In genomic region chr9:130106860-130107848, GRCh38 we compare ENCODE assay signal across 8 cellular contexts. TPM values are rescaled to one million over a fixed set of nuclear protein-coding genes. Genes with fewer than 3 reads are reported as not detected.
DNase-seq lines count a peak whose midpoint lies in the region; ATAC-seq, FAIRE-seq and TF ChIP-seq lines count a peak whose summit lies in the region.

No MANE protein-coding gene starts in this region.

- peak; percentile 28 for FAIRE-seq in A549 (lab: Jason Lieb, UNC)
- FAIRE-seq in kidney (lab: Jason Lieb, UNC), result no peak

- H3K4me2 ChIP-seq in A549, result no peak overlapping the region

- CTCF ChIA-PET in A549 (lab: Yijun Ruan, JAX), result interaction anchor here (0.5 to 10.5 kb wide), 88 partner anchors 8 to 576 kb away, joined by 3 to 191 read pairs (median 4); partner anchors contain the start of gene HMCN2

- no peak overlapping the region for H3K9ac ChIP-seq in kidney (ENCODE audit: low read length in 2 of 2)

- no peaks in the 10 kb centered on the region for H3K9me3 ChIP-seq in A549
- no peaks in the 10 kb centered on the region for H3K9me3 ChIP-seq in kidney (ENCODE audit: control insufficient read depth in 1 of 2, low read length in 2 of 2)

- intact Hi-C loops in kidney (cut with DNase I), result no loop called here

- peak; percentile 59 to 72 for DNase-seq in A549 (ENCODE audit: low read depth in 1 of 2, low spot score in 1 of 2)
- DNase-seq in NCI-H2171 treated with DMSO at 0.1 percent for 48 hours (lab: John Stamatoyannopoulos, UW), result peak; percentile 97
- DNase-seq in activated CD4-positive, CD25-positive, alpha-beta regulatory T cell treated with anti-CD3 and anti-CD28 coated beads, Interleukin-2, amount 50 U/mL, for 16 hours (ENCODE audit: low read depth, low spot score), result peak; percentile 78
- DNase-seq in cardiac fibroblast (ENCODE audit: low read depth in 2 of 2), result peak; percentile 88 to 89
- peak; percentile 87 for DNase-seq in kidney
- peak; percentile 71 to 91 (median 80) for DNase-seq in stimulated activated CD4-positive, alpha-beta T cell treated with anti-CD3 and anti-CD28 coated beads, Interleukin-1b, Interleukin-23, amount 100 ng/mL, for 24 hours (ENCODE audit: low read depth in 4 of 4, low spot score in 1 of 4)

- TF ChIP-seq CTCF in A549 (IDR thresholded peaks at IDR 0.05), result peak; percentile 88
- peak; percentile 82 for TF ChIP-seq CTCF in cardiac fibroblast (IDR thresholded peaks at IDR 0.05; ENCODE audit: low read depth, low read length)
- peak; percentile 87 for TF ChIP-seq CTCF in kidney (IDR thresholded peaks at IDR 0.05; ENCODE audit: borderline replicate concordance, extremely low read depth, insufficient read depth)

- no peak for TF ChIP-seq EP300 in A549 (IDR thresholded peaks at IDR 0.05)

- H3K4me1 ChIP-seq in A549 (no peaks in the 10 kb centered on the region), kidney (ENCODE audit: control insufficient read depth in 1 of 2, insufficient read depth in 1 of 2, low read depth in 1 of 2, low read length in 2 of 2) (no peaks in the 10 kb centered on the region)

- POLR2A ChIA-PET in A549 (lab: Yijun Ruan, JAX), result no interaction called here

- H3K4me3 ChIP-seq in A549 (no peak overlapping the region), cardiac fibroblast (replicated peaks in 1 of 2; ENCODE audit: low read depth in 2 of 2, low read length in 2 of 2) (no peak overlapping the region), kidney (ENCODE audit: low read length in 2 of 2) (no peak overlapping the region)

- ATAC-seq in A549 (peak; percentile 87 to 94), GM18907 (IDR thresholded peaks at IDR 0.05; ENCODE audit: unreplicated experiment) (peak; percentile 48), GM19023 (IDR thresholded peaks at IDR 0.05; ENCODE audit: unreplicated experiment) (no peak)

- peaks cover 23 to 39% of the 10 kb centered on the region in 2 donors for H3K36me3 ChIP-seq in kidney (ENCODE audit: control insufficient read depth in 1 of 2, insufficient read depth in 2 of 2, low read length in 2 of 2)

- 39% methylated on average over 12 of the region's 12 CpGs for WGBS in A549 (ENCODE audit: missing lambda C conversion rate)

- no peak overlapping the region for H3K27ac ChIP-seq in A549
- H3K27ac ChIP-seq in kidney (ENCODE audit: low read depth in 2 of 2, low read length in 2 of 2), result no peak overlapping the region

- TF ChIP-seq POLR2A in A549 (IDR thresholded peaks at IDR 0.05; ENCODE audit: low read length), result no peak

- peak; percentile 88 to 92 for TF ChIP-seq RAD21 in A549 (conservative IDR thresholded peaks at IDR 0.05 in 1 of 2, IDR thresholded peaks at IDR 0.05 in 1 of 2)

TF ChIP-seq in A549, 52 proteins besides CTCF, POLR2A, EP300 and RAD21:
- TF ChIP-seq SMC3 (IDR thresholded peaks at IDR 0.05) (peak; percentile 88), PHF8 (IDR thresholded peaks at IDR 0.05; ENCODE audit: borderline replicate concordance, low read depth) (no peak)

RNA-seq across cellular contexts. Expression of gene GPR107, which starts 53.4 kb away (rescaled TPM):
- polyA plus RNA-seq in A549 (2011; rRNA removed), result 45.1 and 62.4 TPM in 2 replicates
- 10.7 and 13.8 TPM in 2 replicates for polyA plus RNA-seq in A549 (2012; cell fraction: cytosol; rRNA removed)
- 13.7 and 18.7 TPM in 2 replicates for polyA plus RNA-seq in A549 (2012; cell fraction: nucleus; rRNA removed)
- polyA plus RNA-seq in A549 (2017; fragmentation: RNase III; extraction: RNeasy Plus Mini Kit Qiagen cat#74134 plus additional on column Dnase treatment), result 28.1 to 30.1 TPM (median 28.2 TPM) in 3 replicates
- polyA minus RNA-seq in A549 (2011; rRNA and poly(A)+ RNA removed), result 29.6 and 51.4 TPM in 2 replicates
- 45.6 TPM for total RNA-seq in kidney
- 18.0 TPM for polyA plus RNA-seq in kidney (ENCODE audit: insufficient read depth, low read depth, low replicate concordance)
